ENCODE assay signal across 23 cellular contexts in genomic region chr2:241645056-241645914, GRCh38.
"Had no signal": no experiment of that assay in that cellular context is flagged by ENCODE, and none has a peak within 500 bp of the region (broad histone marks: within the 10 kb centered on the region; RNA-seq: fewer than 3 reads in every experiment).

No MANE protein-coding gene starts in this region.

- H3K27me3 ChIP-seq: body of pancreas, right lobe of liver, transverse colon had no signal

- H3K27ac Mint-ChIP-seq: activated CD8-positive, alpha-beta T cell treated with anti-CD3 and anti-CD28 coated beads, Interleukin-2, amount 10 ng/mL, durations not matched to agents 7 days and 5 days; activated naive CD4-positive, alpha-beta T cell treated with anti-CD3 and anti-CD28 coated beads, Interleukin-2, amount 50 U/mL, for 24 hours; immature natural killer cell; stimulated activated memory B cell treated with anti-CD40 and anti-IgM and Interleukin-4, amounts not matched to agents 10 μg/mL and 1 μg/mL and 100 μg/mL, for 72 hours; T-helper 1 cell treated with Interleukin-12 subunit alpha and Interleukin-12 subunit beta and Interleukin-4 antibody, amounts not matched to agents 30 μg/mL and 1 μg/mL, for 36 hours had no signal

- H3K36me3 ChIP-seq: right lobe of liver, transverse colon had no signal

- ATAC-seq: activated CD8-positive, alpha-beta T cell treated with anti-CD3 and anti-CD28 coated beads, Interleukin-2, amount 10 ng/mL, durations not matched to agents 7 days and 5 days; body of pancreas; esophagus mucosa; left ventricle myocardium superior; stimulated activated memory B cell treated with anti-CD40 and anti-IgM and Interleukin-4, amounts not matched to agents 10 μg/mL and 1 μg/mL and 100 μg/mL, for 72 hours had no signal

- DNase-seq: activated CD4-positive, alpha-beta T cell treated with anti-CD3 and anti-CD28 coated beads for 1 hour; activated CD4-positive, alpha-beta T cell treated with anti-CD3 and anti-CD28 coated beads, Interleukin-2, amount 50 U/mL, for 1 hour; activated CD8-positive, alpha-beta T cell treated with anti-CD3 and anti-CD28 coated beads, Interleukin-2, amount 10 ng/mL, durations not matched to agents 7 days and 5 days; activated gamma-delta T cell treated with Interleukin-2 at 50 U/mL for 16 hours; anterior cingulate cortex; body of pancreas; central memory CD4-positive, alpha-beta T cell; dermis blood vessel endothelial cell; effector CD8-positive, alpha-beta T cell; foreskin melanocyte; immature natural killer cell; left ventricle myocardium superior; mammary epithelial cell; occipital lobe; right lobe of liver; stimulated activated CD4-positive, alpha-beta T cell treated with anti-CD3 and anti-CD28 coated beads, Interleukin-1b, Interleukin-23, amount 100 ng/mL, for 48 hours; transverse colon had no signal

- H3K27me3 Mint-ChIP-seq: activated naive CD4-positive, alpha-beta T cell treated with anti-CD3 and anti-CD28 coated beads, Interleukin-2, amount 50 U/mL, for 24 hours; stimulated activated memory B cell treated with anti-CD40 and anti-IgM and Interleukin-4, amounts not matched to agents 10 μg/mL and 1 μg/mL and 100 μg/mL, for 72 hours had no signal

- H3K27ac ChIP-seq: body of pancreas, right lobe of liver, skin epidermis, transverse colon, VCaP had no signal

- H3K4me3 Mint-ChIP-seq: activated CD8-positive, alpha-beta T cell treated with anti-CD3 and anti-CD28 coated beads, Interleukin-2, amount 10 ng/mL, durations not matched to agents 7 days and 5 days; activated naive CD4-positive, alpha-beta T cell treated with anti-CD3 and anti-CD28 coated beads, Interleukin-2, amount 50 U/mL, for 24 hours; immature natural killer cell; stimulated activated memory B cell treated with anti-CD40 and anti-IgM and Interleukin-4, amounts not matched to agents 10 μg/mL and 1 μg/mL and 100 μg/mL, for 72 hours; T-helper 1 cell treated with Interleukin-12 subunit alpha and Interleukin-12 subunit beta and Interleukin-4 antibody, amounts not matched to agents 30 μg/mL and 1 μg/mL, for 36 hours had no signal

- H3K9me3 Mint-ChIP-seq: activated naive CD4-positive, alpha-beta T cell treated with anti-CD3 and anti-CD28 coated beads, Interleukin-2, amount 50 U/mL, for 24 hours; immature natural killer cell; stimulated activated memory B cell treated with anti-CD40 and anti-IgM and Interleukin-4, amounts not matched to agents 10 μg/mL and 1 μg/mL and 100 μg/mL, for 72 hours; T-helper 1 cell treated with Interleukin-12 subunit alpha and Interleukin-12 subunit beta and Interleukin-4 antibody, amounts not matched to agents 30 μg/mL and 1 μg/mL, for 36 hours had no signal

- H3K4me3 ChIP-seq: body of pancreas, right lobe of liver, skin epidermis, transverse colon had no signal

- H3K9me3 ChIP-seq: body of pancreas, right lobe of liver, transverse colon had no signal

- H3K36me3 Mint-ChIP-seq: immature natural killer cell had no signal
